2 cellular contexts compared by ENCODE assay signal in genomic region chr10:119030421-119031250, GRCh38.
TF ChIP-seq lines count a peak whose summit lies in the region.

No MANE protein-coding gene starts in this region.

TF ChIP-seq in HEK293, 187 proteins besides CTCF, POLR2A, EP300 and RAD21 (continued from another document and continues in another):
- no peak for TF ChIP-seq BCL6B (tag by site-specific recombination; IDR thresholded peaks at IDR 0.05)
- 0 out of 2 replicates have a peak, but pooled peaks have one; percentile 13 for TF ChIP-seq PRDM4 (tag by site-specific recombination; IDR thresholded peaks at IDR 0.05)
- no peak for TF ChIP-seq ZNF776 (tag by site-specific recombination; IDR thresholded peaks at IDR 0.05; ENCODE audit: borderline replicate concordance)
- peak; percentile 98 for TF ChIP-seq ZIC2 (tag by site-specific recombination; IDR thresholded peaks at IDR 0.05)
- peak; percentile 59 for TF ChIP-seq ZFHX2 (tag by site-specific recombination; conservative IDR thresholded peaks at IDR 0.05)
- TF ChIP-seq ZNF341 (tag by site-specific recombination; IDR thresholded peaks at IDR 0.05; ENCODE audit: low read depth), result no peak
- TF ChIP-seq ZSCAN30 (tag by site-specific recombination; IDR thresholded peaks at IDR 0.05), result peak; percentile 61; the same call in 1 of the 2 replicates
- TF ChIP-seq ZNF530 (tag by site-specific recombination; IDR thresholded peaks at IDR 0.05; ENCODE audit: low read depth), result no peak
- peak; percentile 45; the same call in 1 of the 2 replicates for TF ChIP-seq ZNF692 (tag by site-specific recombination; IDR thresholded peaks at IDR 0.05)
- no peak for TF ChIP-seq ZFP3 (tag by site-specific recombination; IDR thresholded peaks at IDR 0.05; ENCODE audit: low read depth)
- 0 out of 2 replicates have a peak, but pooled peaks have one; percentile 62 for TF ChIP-seq PBX3 (CRISPR knock-in tag; IDR thresholded peaks at IDR 0.05)
- TF ChIP-seq ZBTB8A (tag by site-specific recombination; IDR thresholded peaks at IDR 0.05), result peak; percentile 47
- no peak for TF ChIP-seq ZNF654 (tag by site-specific recombination; IDR thresholded peaks at IDR 0.05; ENCODE audit: low read depth)
- no peak for TF ChIP-seq ZNF521 (tag by site-specific recombination; IDR thresholded peaks at IDR 0.05)
- 0 out of 2 replicates have a peak, but pooled peaks have one; percentile 48 for TF ChIP-seq KLF16 (tag by site-specific recombination; IDR thresholded peaks at IDR 0.05)
- TF ChIP-seq ZNF623 (tag by site-specific recombination; IDR thresholded peaks at IDR 0.05), result no peak
- peak; percentile 40; the same call in 1 of the 2 replicates for TF ChIP-seq PATZ1 (tag by site-specific recombination; IDR thresholded peaks at IDR 0.05)
- TF ChIP-seq TRIM28 (IDR thresholded peaks at IDR 0.05; ENCODE audit: borderline replicate concordance, low read length), result 0 out of 2 replicates have a peak, but pooled peaks have one; percentile 33
- TF ChIP-seq ZNF48 (tag by site-specific recombination; IDR thresholded peaks at IDR 0.05), result no peak
- peak; percentile 62 for TF ChIP-seq SP2 (tag by site-specific recombination; IDR thresholded peaks at IDR 0.05)
- peak; percentile 9; the same call in 1 of the 2 replicates for TF ChIP-seq ZNF184 (tag by site-specific recombination; IDR thresholded peaks at IDR 0.05)
- peak; percentile 33; the same call in 1 of the 2 replicates for TF ChIP-seq TCF7L2 (IDR thresholded peaks at IDR 0.05; ENCODE audit: borderline replicate concordance, low read depth, low read length)
- TF ChIP-seq ZNF2 (tag by site-specific recombination; IDR thresholded peaks at IDR 0.05), result no peak
- peak; percentile 97 for TF ChIP-seq ZNF600 (tag by site-specific recombination; IDR thresholded peaks at IDR 0.05)

TF ChIP-seq in HepG2, 621 proteins besides CTCF, POLR2A, EP300 and RAD21 (continued from another document and continues in another):
- TF ChIP-seq ZSCAN25 (CRISPR knock-in tag; IDR thresholded peaks at IDR 0.05) (0 out of 2 replicates have a peak, but pooled peaks have one; percentile 17), ZNF841 (CRISPR knock-in tag; IDR thresholded peaks at IDR 0.05; ENCODE audit: borderline replicate concordance) (0 out of 2 replicates have a peak, but pooled peaks have one; percentile 63), KLF15 (CRISPR knock-in tag; IDR thresholded peaks at IDR 0.05; ENCODE audit: borderline replicate concordance) (0 out of 2 replicates have a peak, but pooled peaks have one; percentile 51), BHLHE40 (IDR thresholded peaks at IDR 0.05; ENCODE audit: low read length) (peak; percentile 84), THAP11 (CRISPR knock-in tag; IDR thresholded peaks at IDR 0.05) (peak; percentile 11; the same call in 1 of the 2 replicates), CHD2 (IDR thresholded peaks at IDR 0.05; ENCODE audit: low read depth, low read length) (no peak), PLSCR1 (CRISPR knock-in tag; IDR thresholded peaks at IDR 0.05; ENCODE audit: borderline replicate concordance) (no peak), POLR2AphosphoS2 (IDR thresholded peaks at IDR 0.05; ENCODE audit: low read depth, low read length) (peak; percentile 65; the same call in 1 of the 2 replicates), ZHX2 (IDR thresholded peaks at IDR 0.05; ENCODE audit: low read depth) (no peak), ZHX2 (CRISPR knock-in tag; IDR thresholded peaks at IDR 0.05; ENCODE audit: borderline replicate concordance) (0 out of 2 replicates have a peak, but pooled peaks have one; percentile 6), SALL2 (CRISPR knock-in tag; IDR thresholded peaks at IDR 0.05) (peak; percentile 39; the same call in 1 of the 2 replicates), FOXM1 (CRISPR knock-in tag; IDR thresholded peaks at IDR 0.05) (peak; percentile 61; the same call in 1 of the 2 replicates), NFKB2 (CRISPR knock-in tag; IDR thresholded peaks at IDR 0.05; ENCODE audit: borderline replicate concordance) (peak; percentile 58; the same call in 1 of the 2 replicates), ZNF558 (CRISPR knock-in tag; IDR thresholded peaks at IDR 0.05; ENCODE audit: borderline replicate concordance) (peak; percentile 6; the same call in 1 of the 2 replicates), ZNF10 (CRISPR knock-in tag; IDR thresholded peaks at IDR 0.05; ENCODE audit: borderline replicate concordance, low read depth) (no peak), RBM22 (optimal IDR thresholded peaks at IDR 0.05; ENCODE audit: low read length) (peak; percentile 98), ZFP82 (CRISPR knock-in tag; IDR thresholded peaks at IDR 0.05; ENCODE audit: borderline replicate concordance) (peak; percentile 84; the same call in 1 of the 2 replicates), ZNF766 (CRISPR knock-in tag; IDR thresholded peaks at IDR 0.05; ENCODE audit: borderline replicate concordance) (peak; percentile 71; the same call in 1 of the 2 replicates), ZNF317 (CRISPR knock-in tag; IDR thresholded peaks at IDR 0.05) (0 out of 2 replicates have a peak, but pooled peaks have one; percentile 64), ZBTB14 (CRISPR knock-in tag; IDR thresholded peaks at IDR 0.05) (0 out of 2 replicates have a peak, but pooled peaks have one; percentile 30), MED8 (CRISPR knock-in tag; IDR thresholded peaks at IDR 0.05; ENCODE audit: insufficient replicate concordance) (no peak), FOXA3 (CRISPR knock-in tag; IDR thresholded peaks at IDR 0.05) (0 out of 2 replicates have a peak, but pooled peaks have one; percentile 19), HMGXB4 (CRISPR knock-in tag; IDR thresholded peaks at IDR 0.05; ENCODE audit: borderline replicate concordance in 1 of 2, low read depth in 1 of 2) (0 out of 4 replicates have a peak, but pooled peaks of 1 of the 2 experiments have one; percentile 40), MBD4 (IDR thresholded peaks at IDR 0.05; ENCODE audit: borderline replicate concordance, low read length) (peak; percentile 47; the same call in 1 of the 2 replicates), HOXA3 (CRISPR knock-in tag; IDR thresholded peaks at IDR 0.05) (0 out of 2 replicates have a peak, but pooled peaks have one; percentile 43), UBTF (CRISPR knock-in tag; IDR thresholded peaks at IDR 0.05) (peak; percentile 62; the same call in 1 of the 2 replicates), ZNF792 (CRISPR knock-in tag; IDR thresholded peaks at IDR 0.05) (0 out of 2 replicates have a peak, but pooled peaks have one; percentile 21), ZNF800 (CRISPR knock-in tag; IDR thresholded peaks at IDR 0.05) (peak; percentile 77), RXRA (CRISPR knock-in tag; IDR thresholded peaks at IDR 0.05) (0 out of 2 replicates have a peak, but pooled peaks have one; percentile 6), MEIS1 (CRISPR knock-in tag; IDR thresholded peaks at IDR 0.05; ENCODE audit: borderline replicate concordance) (no peak), ZC3H13 (CRISPR knock-in tag; IDR thresholded peaks at IDR 0.05) (peak; percentile 22; the same call in 1 of the 2 replicates), TFDP2 (CRISPR knock-in tag; IDR thresholded peaks at IDR 0.05) (peak; percentile 38; the same call in 1 of the 2 replicates)
